In the genomic region with DNA sequence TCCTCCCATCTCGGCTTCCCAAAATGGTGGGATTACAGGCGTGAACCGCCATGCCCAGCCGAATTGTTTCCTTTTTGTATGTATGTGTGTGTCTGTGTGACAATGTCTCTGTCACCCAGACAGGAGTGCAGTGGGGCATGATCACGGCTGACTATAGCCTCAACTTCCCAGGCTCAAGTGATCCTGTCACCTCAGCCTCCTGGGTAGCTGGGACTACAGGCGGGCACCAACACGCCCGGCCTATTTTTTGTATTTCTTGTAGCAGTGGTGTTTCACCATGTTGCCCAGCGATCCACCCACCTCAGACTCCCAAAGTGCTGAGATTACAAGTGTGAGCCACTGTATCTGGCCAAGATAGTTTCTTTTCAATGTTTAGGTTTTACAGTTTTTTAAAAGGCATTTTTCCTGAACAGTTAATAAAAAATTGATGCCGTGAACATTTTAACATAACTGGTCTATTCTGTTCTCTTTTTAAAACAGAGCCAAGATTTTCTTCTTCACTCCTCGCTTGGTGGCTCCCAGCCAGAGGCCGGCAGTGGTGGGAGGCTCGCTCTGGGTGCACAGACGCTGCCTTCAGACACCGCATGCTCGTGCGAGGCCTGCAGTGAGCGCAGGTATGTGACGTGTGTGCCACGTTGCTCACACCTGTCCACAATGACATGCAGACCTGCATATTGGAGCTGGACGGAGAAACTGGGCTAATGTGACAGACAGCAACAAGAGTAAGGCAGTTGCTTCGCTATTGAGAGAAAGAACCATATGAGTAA, we compare ENCODE assay signal across 19 cellular contexts.
A peak's percentile ranks its signal among the peaks of the same experiment; 100 is the strongest.
DNase-seq lines count a peak whose midpoint lies in the region; ATAC-seq and TF ChIP-seq lines count a peak whose summit lies in the region.
"Had no signal": no experiment of that assay in that cellular context is flagged by ENCODE, and none has a peak within 500 bp of the region (broad histone marks: within the 10 kb centered on the region; RNA-seq: fewer than 3 reads in every experiment).

No MANE protein-coding gene starts in this region.

- H3K27ac Mint-ChIP-seq in H9 (peak overlapping the region in 2 of 3 experiments; percentile 83 to 87; a peak in 4 of 7 replicates), nephron (peak overlapping the region; percentile 53 to 83 (median 79))
- H3K27ac Mint-ChIP-seq: activated naive CD4-positive, alpha-beta T cell treated with anti-CD3 and anti-CD28 coated beads for 36 hours had no signal

- H3K27ac ChIP-seq in AG04450 (ENCODE audit: low read depth, low read length) (peak overlapping the region; percentile 31), H9 (ENCODE audit: insufficient read length, low read depth, low read length) (no peak overlapping the region), mammary epithelial cell (ENCODE audit: insufficient read depth, low read depth, low read length) (no peak overlapping the region), OCI-LY7 (ENCODE audit: low read depth, low read length, poor library complexity, severe bottlenecking) (no peak overlapping the region)
- H3K27ac ChIP-seq: pancreas had no signal

- peaks cover 2% of the 10 kb centered on the region for H3K79me1 ChIP-seq in H9 (ENCODE audit: insufficient read depth, low read depth, low read length, poor library complexity, severe bottlenecking)

- H3K4me3 Mint-ChIP-seq in H9: no peak overlapping the region
- no peak overlapping the region for H3K4me3 Mint-ChIP-seq in nephron
- H3K4me3 Mint-ChIP-seq: activated naive CD4-positive, alpha-beta T cell treated with anti-CD3 and anti-CD28 coated beads for 36 hours; CD4-positive, CD25-positive, alpha-beta regulatory T cell; memory B cell had no signal

- H3K14ac ChIP-seq in H9 (ENCODE audit: insufficient read depth, low read length): no peak overlapping the region

- H3K4me1 Mint-ChIP-seq in H9 (peaks cover 32 to 36% of the 10 kb centered on the region in 2 experiments), nephron (peaks cover 27% of the 10 kb centered on the region)

- no peaks in the 10 kb centered on the region for H3K27me3 ChIP-seq in AG04450 (ENCODE audit: control insufficient read depth, insufficient read depth, low read length)
- H3K27me3 ChIP-seq in H9 (ENCODE audit: insufficient read depth, low read length): no peaks in the 10 kb centered on the region
- no peaks in the 10 kb centered on the region for H3K27me3 ChIP-seq in mammary epithelial cell (ENCODE audit: insufficient read depth, low read length)
- H3K27me3 ChIP-seq: pancreas had no signal

- dilution Hi-C loops in mammary epithelial cell (cut with HindIII; ENCODE audit: low sequenced_read_pairs): no loop called here

- H3K4me2 ChIP-seq in H9 (ENCODE audit: insufficient read depth, insufficient read length, low read length) (no peak overlapping the region), mammary epithelial cell (ENCODE audit: insufficient read depth, low read depth, low read length) (peak overlapping the region; percentile 61), OCI-LY7 (ENCODE audit: low read length) (no peak overlapping the region)

- in situ Hi-C loops in mammary epithelial cell (cut with MboI; ENCODE audit: low sequenced_read_pairs in 2 of 2): no loop called here

- no peak overlapping the region for H3K4ac ChIP-seq in H9 (ENCODE audit: low read depth, low read length)

- ATAC-seq in GM19397 (IDR thresholded peaks at IDR 0.05; ENCODE audit: unreplicated experiment) (no peak), GM18505 (IDR thresholded peaks at IDR 0.05; ENCODE audit: unreplicated experiment) (no peak)

- no peak overlapping the region for H3K56ac ChIP-seq in H9 (ENCODE audit: insufficient read length, low read depth, low read length)

- H3K9me3 Mint-ChIP-seq in H9 (no peaks in the 10 kb centered on the region), nephron (no peaks in the 10 kb centered on the region)
- H3K9me3 Mint-ChIP-seq: activated naive CD4-positive, alpha-beta T cell treated with anti-CD3 and anti-CD28 coated beads for 36 hours; CD4-positive, CD25-positive, alpha-beta regulatory T cell; memory B cell had no signal

- POLR2A ChIA-PET in AG04450 (lab: Yijun Ruan, JAX): no interaction called here
- POLR2A ChIA-PET in OCI-LY7 (lab: Charles Lee): interaction anchor here (0.6 kb wide), 1 partner anchor 27 kb away, joined by 3 read pairs; no protein-coding TSS in a partner anchor

- H2BK5ac ChIP-seq in H9 (ENCODE audit: insufficient read length, low read length): no peak overlapping the region

- no peak overlapping the region for H3K23ac ChIP-seq in H9 (ENCODE audit: insufficient read length, low read depth, low read length)

- peaks cover 5 to 39% (median 37%) of the 10 kb centered on the region in 3 experiments; a peak in 5 of 7 replicates for H3K36me3 Mint-ChIP-seq in H9 (ENCODE audit: insufficient read depth in 1 of 3, low read depth in 3 of 3)
- H3K36me3 Mint-ChIP-seq in nephron (ENCODE audit: low read depth): peaks cover 41% of the 10 kb centered on the region

- H4K8ac ChIP-seq in H9 (replicated peaks; ENCODE audit: insufficient read length, low read depth, low read length): no peak overlapping the region

- no peak overlapping the region for H2BK12ac ChIP-seq in H9 (ENCODE audit: insufficient read length, low read depth, low read length)

- CTCF ChIA-PET in AG04450 (lab: Charles Lee) (no interaction called here), mammary epithelial cell (lab: Charles Lee; ENCODE audit: low non-redundant PET) (no interaction called here), OCI-LY7 (lab: Charles Lee; ENCODE audit: unreplicated experiment) (no interaction called here)

- H3K9me3 ChIP-seq in AG04450 (ENCODE audit: control insufficient read depth, insufficient read depth, low read length) (no peaks in the 10 kb centered on the region), H9 (ENCODE audit: control insufficient read depth, low read depth, low read length) (no peaks in the 10 kb centered on the region), mammary epithelial cell (replicated peaks; ENCODE audit: insufficient read depth, low read length) (no peaks in the 10 kb centered on the region), OCI-LY7 (ENCODE audit: low read length) (no peaks in the 10 kb centered on the region)
- H3K9me3 ChIP-seq: pancreas had no signal

- no peak overlapping the region for H2BK15ac ChIP-seq in H9 (ENCODE audit: low read depth, low read length)

- H3K9ac ChIP-seq in H9 (ENCODE audit: extremely low read depth, insufficient read length, low read length): no peak overlapping the region
- no peak overlapping the region for H3K9ac ChIP-seq in mammary epithelial cell (ENCODE audit: insufficient read depth, low read length)

- no peak overlapping the region for H3K4me3 ChIP-seq in AG04450 (ENCODE audit: low read depth, low read length)
- no peak overlapping the region for H3K4me3 ChIP-seq in mammary epithelial cell (replicated peaks in 1 of 3; ENCODE audit: insufficient read depth in 1 of 3, low read depth in 2 of 3, low read length in 3 of 3)
- H3K4me3 ChIP-seq in OCI-LY7 (ENCODE audit: low read depth, low read length, poor library complexity, severe bottlenecking): no peak overlapping the region
- H3K4me3 ChIP-seq: pancreas had no signal

- no CpG with 5 or more reads among the region's 22 CpGs for WGBS in H9 (ENCODE audit: extremely low coverage, insufficient read length, low lambda C conversion rate)
- WGBS in mammary epithelial cell (ENCODE audit: low coverage, missing lambda C conversion rate): 38% methylated on average over 22 of the region's 22 CpGs

- no peak overlapping the region for H4K91ac ChIP-seq in H9 (ENCODE audit: insufficient read length, low read depth, low read length)

- no peak for DNase-seq in AG04450 (ENCODE audit: low read depth, low spot score)
- DNase-seq in H9: no peak
- DNase-seq in mammary epithelial cell: peak; percentile 64
- no peak for DNase-seq in OCI-LY7 (ENCODE audit: low spot score)
- no peak for DNase-seq in activated naive CD4-positive, alpha-beta T cell treated with anti-CD3 and anti-CD28 coated beads, Interleukin-2, amount 50 U/mL, for 16 hours
- DNase-seq: activated CD4-positive, alpha-beta T cell treated with anti-CD3 and anti-CD28 coated beads, Interleukin-2, amount 50 U/mL, for 48 hours; activated CD4-positive, CD25-positive, alpha-beta regulatory T cell; activated CD8-positive, alpha-beta memory T cell treated with anti-CD3 and anti-CD28 coated beads, Interleukin-2, amount 50 U/mL, for 48 hours; activated naive CD4-positive, alpha-beta T cell treated with anti-CD3 and anti-CD28 coated beads for 36 hours; CD4-positive, CD25-positive, alpha-beta regulatory T cell; MM.1S; NCI-H1436 treated with DMSO at 0.1 percent for 48 hours; NCI-H2171; NCI-H526 had no signal

- H3K36me3 ChIP-seq in mammary epithelial cell (ENCODE audit: insufficient read depth, low read length) (peaks cover 2% of the 10 kb centered on the region), OCI-LY7 (ENCODE audit: insufficient read depth, low read length) (peaks cover 22% of the 10 kb centered on the region)

- H3K9me2 ChIP-seq in OCI-LY7 (ENCODE audit: insufficient read depth, low read length): no peaks in the 10 kb centered on the region

- no peak overlapping the region for H3K18ac ChIP-seq in H9 (ENCODE audit: insufficient read length, low read depth, low read length)

- H3K79me2 ChIP-seq in H9 (ENCODE audit: insufficient read depth, low read length) (peaks cover 7% of the 10 kb centered on the region; the same call in 1 of the 2 replicates), mammary epithelial cell (ENCODE audit: insufficient read depth, low read length) (peaks cover 67% of the 10 kb centered on the region), OCI-LY7 (ENCODE audit: insufficient read depth, low read depth, low read length) (peaks cover 3% of the 10 kb centered on the region)

- no peak overlapping the region for H2BK120ac ChIP-seq in H9 (ENCODE audit: low read depth, low read length, poor library complexity, severe bottlenecking)

- no peak overlapping the region for H4K5ac ChIP-seq in H9 (ENCODE audit: insufficient read length, low read depth, low read length)

- TF ChIP-seq CTCF in AG04450 (IDR thresholded peaks at IDR 0.05; ENCODE audit: low read depth, low read length) (no peak), H9 (conservative IDR thresholded peaks at IDR 0.05) (no peak), mammary epithelial cell (conservative IDR thresholded peaks at IDR 0.05 in 1 of 2, IDR thresholded peaks at IDR 0.05 in 1 of 2; ENCODE audit: extremely low read depth in 1 of 2, insufficient read depth in 1 of 2, low read depth in 1 of 2, low read length in 2 of 2) (no peak), nephron (IDR thresholded peaks at IDR 0.05; ENCODE audit: unreplicated experiment in 3 of 3) (no peak), OCI-LY7 (conservative IDR thresholded peaks at IDR 0.05; ENCODE audit: low read length) (no peak)

- H3K4me1 ChIP-seq in H9 (ENCODE audit: insufficient read depth, low read length): peaks cover 3% of the 10 kb centered on the region; the same call in 1 of the 2 replicates
- peaks cover 9% of the 10 kb centered on the region for H3K4me1 ChIP-seq in mammary epithelial cell (ENCODE audit: insufficient read depth, low read length)
- no peaks in the 10 kb centered on the region for H3K4me1 ChIP-seq in OCI-LY7 (ENCODE audit: insufficient read depth, low read length, poor library complexity, severe bottlenecking)
- H3K4me1 ChIP-seq: pancreas had no signal

- TF ChIP-seq POLR2A in GM18505 (IDR thresholded peaks at IDR 0.05; ENCODE audit: borderline replicate concordance, extremely low read depth, insufficient read depth, insufficient read length): no peak

- H3K27me3 Mint-ChIP-seq in H9 (ENCODE audit: low read depth) (no peaks in the 10 kb centered on the region; the same call in 1 of the 2 replicates), nephron (ENCODE audit: low read depth) (no peaks in the 10 kb centered on the region)
- H3K27me3 Mint-ChIP-seq: CD4-positive, CD25-positive, alpha-beta regulatory T cell; memory B cell had no signal

- H4K20me1 ChIP-seq in H9 (ENCODE audit: control insufficient read depth, insufficient read depth, insufficient read length): peaks cover 4% of the 10 kb centered on the region
- H4K20me1 ChIP-seq in mammary epithelial cell (ENCODE audit: insufficient read depth, low read length): no peaks in the 10 kb centered on the region
- no peaks in the 10 kb centered on the region for H4K20me1 ChIP-seq in OCI-LY7 (ENCODE audit: insufficient read depth, low read length)

- no TSS peak for BruUV-seq in mammary epithelial cell (replicated peaks; lab: Mats Ljungman, UMichigan)
- BruUV-seq in OCI-LY7 (replicated peaks; lab: Mats Ljungman, UMichigan): no TSS peak

- intact Hi-C loops in mammary epithelial cell (cut with micrococcal nuclease): loop anchor here (5.0 kb wide), 1 partner anchor 88 kb away; the partner anchor contains the start of gene FAM193A
- intact Hi-C loops in OCI-LY7 (cut with micrococcal nuclease; ENCODE audit: unreplicated experiment): no loop called here

- no peak overlapping the region for H2BK20ac ChIP-seq in H9 (ENCODE audit: low read depth, low read length, poor library complexity, severe bottlenecking)

- no peak overlapping the region for H3T11ph ChIP-seq in H9 (ENCODE audit: low read length)

- H2AK5ac ChIP-seq in H9 (ENCODE audit: insufficient read length, low read length): no peak overlapping the region

- H2AFZ ChIP-seq in H9 (ENCODE audit: low read length): no peak overlapping the region
- H2AFZ ChIP-seq in mammary epithelial cell (ENCODE audit: low read depth, low read length): no peak overlapping the region
- no peak overlapping the region for H2AFZ ChIP-seq in OCI-LY7 (ENCODE audit: low read length)

- no peaks in the 10 kb centered on the region for H3K23me2 ChIP-seq in H9 (ENCODE audit: insufficient read length, low read depth, low read length, poor library complexity, severe bottlenecking)
